In the genomic region with DNA sequence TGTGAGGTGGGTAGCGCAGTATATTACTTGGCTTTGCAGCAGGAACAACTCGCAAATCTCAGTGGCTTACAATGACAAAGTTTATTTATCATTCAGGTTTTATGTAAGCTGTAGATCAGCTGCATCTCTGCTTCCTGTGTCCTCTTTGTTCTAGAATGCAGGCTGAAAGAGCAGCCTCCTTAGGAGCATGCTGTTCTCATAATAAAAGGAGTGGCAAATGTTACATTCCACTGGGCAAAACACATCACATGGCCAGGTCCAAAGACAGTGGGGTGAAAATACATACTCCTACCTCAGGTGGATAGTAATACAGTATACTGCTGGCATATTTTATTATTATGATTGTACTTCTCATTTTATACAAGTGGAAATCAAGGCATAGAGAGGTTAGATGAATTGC, we compare ENCODE assay signal across 19 cellular contexts. TPM values are rescaled to one million over a fixed set of nuclear protein-coding genes. Genes with fewer than 3 reads are reported as not detected.
"Had no signal": no experiment of that assay in that cellular context is flagged by ENCODE, and none has a peak within 500 bp of the region (broad histone marks: within the 10 kb centered on the region; RNA-seq: fewer than 3 reads in every experiment).

No MANE protein-coding gene starts in this region.

- H3K9me3 Mint-ChIP-seq: activated naive CD4-positive, alpha-beta T cell treated with anti-CD3 and anti-CD28 coated beads, Interleukin-2, amount 50 U/mL, for 24 hours; brain; endodermal cell; stimulated activated naive B cell treated with anti-CD40 and anti-IgM and Interleukin-4, amounts not matched to agents 10 μg/mL and 1 μg/mL and 100 μg/mL, for 72 hours; type B pancreatic cell had no signal

- H3K4me3 ChIP-seq: spleen had no signal

- H3K27ac ChIP-seq: spleen had no signal

- ATAC-seq: left lobe of liver; right cardiac atrium; stimulated activated naive B cell treated with anti-CD40 and anti-IgM and Interleukin-4, amounts not matched to agents 10 μg/mL and 1 μg/mL and 100 μg/mL, for 72 hours; T-helper 17 cell had no signal

- H3K9me3 ChIP-seq: spleen had no signal

- H3K36me3 Mint-ChIP-seq: activated naive CD4-positive, alpha-beta T cell treated with anti-CD3 and anti-CD28 coated beads, Interleukin-2, amount 50 U/mL, for 24 hours; brain; immature natural killer cell; stimulated activated naive B cell treated with anti-CD40 and anti-IgM and Interleukin-4, amounts not matched to agents 10 μg/mL and 1 μg/mL and 100 μg/mL, for 72 hours; type B pancreatic cell had no signal

- H3K4me1 Mint-ChIP-seq: activated naive CD4-positive, alpha-beta T cell treated with anti-CD3 and anti-CD28 coated beads, Interleukin-2, amount 50 U/mL, for 24 hours; immature natural killer cell; stimulated activated naive B cell treated with anti-CD40 and anti-IgM and Interleukin-4, amounts not matched to agents 10 μg/mL and 1 μg/mL and 100 μg/mL, for 72 hours; T-helper 17 cell had no signal

- H3K4me3 Mint-ChIP-seq: activated naive CD4-positive, alpha-beta T cell treated with anti-CD3 and anti-CD28 coated beads, Interleukin-2, amount 50 U/mL, for 24 hours; brain; endodermal cell; immature natural killer cell; stimulated activated naive B cell treated with anti-CD40 and anti-IgM and Interleukin-4, amounts not matched to agents 10 μg/mL and 1 μg/mL and 100 μg/mL, for 72 hours; T-helper 17 cell; type B pancreatic cell had no signal

- H3K27me3 Mint-ChIP-seq: type B pancreatic cell had no signal

- DNase-seq: activated CD4-positive, alpha-beta T cell treated with anti-CD3 and anti-CD28 coated beads, Interleukin-2, amount 50 U/mL, for 1 hour; activated CD4-positive, CD25-positive, alpha-beta regulatory T cell; amygdala; cerebellar nuclear complex; dermis blood vessel endothelial cell; endodermal cell; erythroblast; immature natural killer cell; right cardiac atrium; spleen; stimulated activated CD4-positive, alpha-beta T cell treated with anti-CD3 and anti-CD28 coated beads, Interleukin-1b, Interleukin-23, amount 100 ng/mL, for 48 hours; stimulated activated naive B cell treated with anti-CD40 and anti-IgM and Interleukin-4, amounts not matched to agents 10 μg/mL and 1 μg/mL and 100 μg/mL, for 72 hours; substantia nigra; T-helper 17 cell had no signal

- H3K27ac Mint-ChIP-seq: activated naive CD4-positive, alpha-beta T cell treated with anti-CD3 and anti-CD28 coated beads, Interleukin-2, amount 50 U/mL, for 24 hours; endodermal cell; immature natural killer cell; stimulated activated naive B cell treated with anti-CD40 and anti-IgM and Interleukin-4, amounts not matched to agents 10 μg/mL and 1 μg/mL and 100 μg/mL, for 72 hours; T-helper 17 cell; type B pancreatic cell had no signal

RNA-seq across cellular contexts. Expression of gene CSNK1A1L, which starts 1.2 kb away (rescaled TPM):
- total RNA-seq: dermis blood vessel endothelial cell, endodermal cell, left lobe of liver, right cardiac atrium, spleen, T-helper 17 cell had no signal
- polyA plus RNA-seq: immature natural killer cell, neural cell, right cardiac atrium, spleen had no signal
